In genomic region chr18:24220318-24220688, GRCh38 we compare ENCODE assay signal across 2 cellular contexts.
TF ChIP-seq lines count a peak whose summit lies in the region.

No MANE protein-coding gene starts in this region.

TF ChIP-seq in GM23338, 12 proteins besides CTCF, POLR2A, EP300 and RAD21 (continued from another document):
- TF ChIP-seq, protein P1, sequence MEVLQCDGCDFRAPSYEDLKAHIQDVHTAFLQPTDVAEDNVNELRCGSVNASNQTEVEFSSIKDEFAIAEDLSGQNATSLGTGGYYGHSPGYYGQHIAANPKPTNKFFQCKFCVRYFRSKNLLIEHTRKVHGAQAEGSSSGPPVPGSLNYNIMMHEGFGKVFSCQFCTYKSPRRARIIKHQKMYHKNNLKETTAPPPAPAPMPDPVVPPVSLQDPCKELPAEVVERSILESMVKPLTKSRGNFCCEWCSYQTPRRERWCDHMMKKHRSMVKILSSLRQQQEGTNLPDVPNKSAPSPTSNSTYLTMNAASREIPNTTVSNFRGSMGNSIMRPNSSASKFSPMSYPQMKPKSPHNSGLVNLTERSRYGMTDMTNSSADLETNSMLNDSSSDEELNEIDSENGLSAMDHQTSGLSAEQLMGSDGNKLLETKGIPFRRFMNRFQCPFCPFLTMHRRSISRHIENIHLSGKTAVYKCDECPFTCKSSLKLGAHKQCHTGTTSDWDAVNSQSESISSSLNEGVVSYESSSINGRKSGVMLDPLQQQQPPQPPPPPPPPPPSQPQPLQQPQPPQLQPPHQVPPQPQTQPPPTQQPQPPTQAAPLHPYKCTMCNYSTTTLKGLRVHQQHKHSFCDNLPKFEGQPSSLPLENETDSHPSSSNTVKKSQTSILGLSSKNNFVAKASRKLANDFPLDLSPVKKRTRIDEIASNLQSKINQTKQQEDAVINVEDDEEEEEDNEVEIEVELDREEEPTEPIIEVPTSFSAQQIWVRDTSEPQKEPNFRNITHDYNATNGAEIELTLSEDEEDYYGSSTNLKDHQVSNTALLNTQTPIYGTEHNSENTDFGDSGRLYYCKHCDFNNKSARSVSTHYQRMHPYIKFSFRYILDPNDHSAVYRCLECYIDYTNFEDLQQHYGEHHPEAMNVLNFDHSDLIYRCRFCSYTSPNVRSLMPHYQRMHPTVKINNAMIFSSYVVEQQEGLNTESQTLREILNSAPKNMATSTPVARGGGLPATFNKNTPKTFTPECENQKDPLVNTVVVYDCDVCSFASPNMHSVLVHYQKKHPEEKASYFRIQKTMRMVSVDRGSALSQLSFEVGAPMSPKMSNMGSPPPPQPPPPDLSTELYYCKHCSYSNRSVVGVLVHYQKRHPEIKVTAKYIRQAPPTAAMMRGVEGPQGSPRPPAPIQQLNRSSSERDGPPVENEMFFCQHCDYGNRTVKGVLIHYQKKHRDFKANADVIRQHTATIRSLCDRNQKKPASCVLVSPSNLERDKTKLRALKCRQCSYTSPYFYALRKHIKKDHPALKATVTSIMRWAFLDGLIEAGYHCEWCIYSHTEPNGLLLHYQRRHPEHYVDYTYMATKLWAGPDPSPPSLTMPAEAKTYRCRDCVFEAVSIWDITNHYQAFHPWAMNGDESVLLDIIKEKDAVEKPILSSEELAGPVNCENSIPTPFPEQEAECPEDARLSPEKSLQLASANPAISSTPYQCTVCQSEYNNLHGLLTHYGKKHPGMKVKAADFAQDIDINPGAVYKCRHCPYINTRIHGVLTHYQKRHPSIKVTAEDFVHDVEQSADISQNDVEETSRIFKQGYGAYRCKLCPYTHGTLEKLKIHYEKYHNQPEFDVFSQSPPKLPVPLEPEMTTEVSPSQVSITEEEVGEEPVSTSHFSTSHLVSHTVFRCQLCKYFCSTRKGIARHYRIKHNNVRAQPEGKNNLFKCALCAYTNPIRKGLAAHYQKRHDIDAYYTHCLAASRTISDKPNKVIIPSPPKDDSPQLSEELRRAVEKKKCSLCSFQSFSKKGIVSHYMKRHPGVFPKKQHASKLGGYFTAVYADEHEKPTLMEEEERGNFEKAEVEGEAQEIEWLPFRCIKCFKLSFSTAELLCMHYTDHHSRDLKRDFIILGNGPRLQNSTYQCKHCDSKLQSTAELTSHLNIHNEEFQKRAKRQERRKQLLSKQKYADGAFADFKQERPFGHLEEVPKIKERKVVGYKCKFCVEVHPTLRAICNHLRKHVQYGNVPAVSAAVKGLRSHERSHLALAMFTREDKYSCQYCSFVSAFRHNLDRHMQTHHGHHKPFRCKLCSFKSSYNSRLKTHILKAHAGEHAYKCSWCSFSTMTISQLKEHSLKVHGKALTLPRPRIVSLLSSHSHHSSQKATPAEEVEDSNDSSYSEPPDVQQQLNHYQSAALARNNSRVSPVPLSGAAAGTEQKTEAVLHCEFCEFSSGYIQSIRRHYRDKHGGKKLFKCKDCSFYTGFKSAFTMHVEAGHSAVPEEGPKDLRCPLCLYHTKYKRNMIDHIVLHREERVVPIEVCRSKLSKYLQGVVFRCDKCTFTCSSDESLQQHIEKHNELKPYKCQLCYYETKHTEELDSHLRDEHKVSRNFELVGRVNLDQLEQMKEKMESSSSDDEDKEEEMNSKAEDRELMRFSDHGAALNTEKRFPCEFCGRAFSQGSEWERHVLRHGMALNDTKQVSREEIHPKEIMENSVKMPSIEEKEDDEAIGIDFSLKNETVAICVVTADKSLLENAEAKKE (CRISPR knock-in tag; IDR thresholded peaks at IDR 0.05): no peak
- TF ChIP-seq STAT1 (IDR thresholded peaks at IDR 0.05; ENCODE audit: unreplicated experiment): no peak
- no peak for TF ChIP-seq ZNF114 (CRISPR knock-in tag; IDR thresholded peaks at IDR 0.05)
- TF ChIP-seq EZH2phosphoT487 (IDR thresholded peaks at IDR 0.05; ENCODE audit: unreplicated experiment): no peak
- TF ChIP-seq, protein P2, sequence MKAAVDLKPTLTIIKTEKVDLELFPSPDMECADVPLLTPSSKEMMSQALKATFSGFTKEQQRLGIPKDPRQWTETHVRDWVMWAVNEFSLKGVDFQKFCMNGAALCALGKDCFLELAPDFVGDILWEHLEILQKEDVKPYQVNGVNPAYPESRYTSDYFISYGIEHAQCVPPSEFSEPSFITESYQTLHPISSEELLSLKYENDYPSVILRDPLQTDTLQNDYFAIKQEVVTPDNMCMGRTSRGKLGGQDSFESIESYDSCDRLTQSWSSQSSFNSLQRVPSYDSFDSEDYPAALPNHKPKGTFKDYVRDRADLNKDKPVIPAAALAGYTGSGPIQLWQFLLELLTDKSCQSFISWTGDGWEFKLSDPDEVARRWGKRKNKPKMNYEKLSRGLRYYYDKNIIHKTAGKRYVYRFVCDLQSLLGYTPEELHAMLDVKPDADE (IDR thresholded peaks at IDR 0.05): no peak
- no peak for TF ChIP-seq EZH2 (IDR thresholded peaks at IDR 0.05; ENCODE audit: low read depth, unreplicated experiment)
- TF ChIP-seq ZNF331 (CRISPR knock-in tag; IDR thresholded peaks at IDR 0.05; ENCODE audit: low read depth): no peak
- no peak for TF ChIP-seq POLR2AphosphoS5 (IDR thresholded peaks at IDR 0.05; ENCODE audit: low read depth)
- TF ChIP-seq CREB1 (CRISPR knock-in tag; IDR thresholded peaks at IDR 0.05; ENCODE audit: low read depth): no peak
- TF ChIP-seq JUNB (IDR thresholded peaks at IDR 0.05; ENCODE audit: unreplicated experiment): no peak

TF ChIP-seq in WTC11, 78 proteins besides CTCF, POLR2A, EP300 and RAD21 (continued from another document):
- TF ChIP-seq, protein P3, sequence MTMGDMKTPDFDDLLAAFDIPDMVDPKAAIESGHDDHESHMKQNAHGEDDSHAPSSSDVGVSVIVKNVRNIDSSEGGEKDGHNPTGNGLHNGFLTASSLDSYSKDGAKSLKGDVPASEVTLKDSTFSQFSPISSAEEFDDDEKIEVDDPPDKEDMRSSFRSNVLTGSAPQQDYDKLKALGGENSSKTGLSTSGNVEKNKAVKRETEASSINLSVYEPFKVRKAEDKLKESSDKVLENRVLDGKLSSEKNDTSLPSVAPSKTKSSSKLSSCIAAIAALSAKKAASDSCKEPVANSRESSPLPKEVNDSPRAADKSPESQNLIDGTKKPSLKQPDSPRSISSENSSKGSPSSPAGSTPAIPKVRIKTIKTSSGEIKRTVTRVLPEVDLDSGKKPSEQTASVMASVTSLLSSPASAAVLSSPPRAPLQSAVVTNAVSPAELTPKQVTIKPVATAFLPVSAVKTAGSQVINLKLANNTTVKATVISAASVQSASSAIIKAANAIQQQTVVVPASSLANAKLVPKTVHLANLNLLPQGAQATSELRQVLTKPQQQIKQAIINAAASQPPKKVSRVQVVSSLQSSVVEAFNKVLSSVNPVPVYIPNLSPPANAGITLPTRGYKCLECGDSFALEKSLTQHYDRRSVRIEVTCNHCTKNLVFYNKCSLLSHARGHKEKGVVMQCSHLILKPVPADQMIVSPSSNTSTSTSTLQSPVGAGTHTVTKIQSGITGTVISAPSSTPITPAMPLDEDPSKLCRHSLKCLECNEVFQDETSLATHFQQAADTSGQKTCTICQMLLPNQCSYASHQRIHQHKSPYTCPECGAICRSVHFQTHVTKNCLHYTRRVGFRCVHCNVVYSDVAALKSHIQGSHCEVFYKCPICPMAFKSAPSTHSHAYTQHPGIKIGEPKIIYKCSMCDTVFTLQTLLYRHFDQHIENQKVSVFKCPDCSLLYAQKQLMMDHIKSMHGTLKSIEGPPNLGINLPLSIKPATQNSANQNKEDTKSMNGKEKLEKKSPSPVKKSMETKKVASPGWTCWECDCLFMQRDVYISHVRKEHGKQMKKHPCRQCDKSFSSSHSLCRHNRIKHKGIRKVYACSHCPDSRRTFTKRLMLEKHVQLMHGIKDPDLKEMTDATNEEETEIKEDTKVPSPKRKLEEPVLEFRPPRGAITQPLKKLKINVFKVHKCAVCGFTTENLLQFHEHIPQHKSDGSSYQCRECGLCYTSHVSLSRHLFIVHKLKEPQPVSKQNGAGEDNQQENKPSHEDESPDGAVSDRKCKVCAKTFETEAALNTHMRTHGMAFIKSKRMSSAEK (CRISPR knock-in tag; IDR thresholded peaks at IDR 0.05; ENCODE audit: borderline replicate concordance): no peak
- no peak for TF ChIP-seq OVOL2 (CRISPR knock-in tag; IDR thresholded peaks at IDR 0.05; ENCODE audit: borderline replicate concordance)
- TF ChIP-seq, protein P4, sequence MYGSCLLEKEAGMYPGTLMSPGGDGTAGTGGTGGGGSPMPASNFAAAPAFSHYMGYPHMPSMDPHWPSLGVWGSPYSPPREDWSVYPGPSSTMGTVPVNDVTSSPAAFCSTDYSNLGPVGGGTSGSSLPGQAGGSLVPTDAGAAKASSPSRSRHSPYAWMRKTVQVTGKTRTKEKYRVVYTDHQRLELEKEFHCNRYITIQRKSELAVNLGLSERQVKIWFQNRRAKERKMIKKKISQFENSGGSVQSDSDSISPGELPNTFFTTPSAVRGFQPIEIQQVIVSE (CRISPR knock-in tag; IDR thresholded peaks at IDR 0.05; ENCODE audit: borderline replicate concordance): no peak
- no peak for TF ChIP-seq NR3C1 (CRISPR knock-in tag; conservative IDR thresholded peaks at IDR 0.05; ENCODE audit: low read depth)
- no peak for TF ChIP-seq ERG (CRISPR knock-in tag; IDR thresholded peaks at IDR 0.05)
- no peak for TF ChIP-seq ZNF219 (CRISPR knock-in tag; IDR thresholded peaks at IDR 0.05; ENCODE audit: borderline replicate concordance)
- TF ChIP-seq, protein P5, sequence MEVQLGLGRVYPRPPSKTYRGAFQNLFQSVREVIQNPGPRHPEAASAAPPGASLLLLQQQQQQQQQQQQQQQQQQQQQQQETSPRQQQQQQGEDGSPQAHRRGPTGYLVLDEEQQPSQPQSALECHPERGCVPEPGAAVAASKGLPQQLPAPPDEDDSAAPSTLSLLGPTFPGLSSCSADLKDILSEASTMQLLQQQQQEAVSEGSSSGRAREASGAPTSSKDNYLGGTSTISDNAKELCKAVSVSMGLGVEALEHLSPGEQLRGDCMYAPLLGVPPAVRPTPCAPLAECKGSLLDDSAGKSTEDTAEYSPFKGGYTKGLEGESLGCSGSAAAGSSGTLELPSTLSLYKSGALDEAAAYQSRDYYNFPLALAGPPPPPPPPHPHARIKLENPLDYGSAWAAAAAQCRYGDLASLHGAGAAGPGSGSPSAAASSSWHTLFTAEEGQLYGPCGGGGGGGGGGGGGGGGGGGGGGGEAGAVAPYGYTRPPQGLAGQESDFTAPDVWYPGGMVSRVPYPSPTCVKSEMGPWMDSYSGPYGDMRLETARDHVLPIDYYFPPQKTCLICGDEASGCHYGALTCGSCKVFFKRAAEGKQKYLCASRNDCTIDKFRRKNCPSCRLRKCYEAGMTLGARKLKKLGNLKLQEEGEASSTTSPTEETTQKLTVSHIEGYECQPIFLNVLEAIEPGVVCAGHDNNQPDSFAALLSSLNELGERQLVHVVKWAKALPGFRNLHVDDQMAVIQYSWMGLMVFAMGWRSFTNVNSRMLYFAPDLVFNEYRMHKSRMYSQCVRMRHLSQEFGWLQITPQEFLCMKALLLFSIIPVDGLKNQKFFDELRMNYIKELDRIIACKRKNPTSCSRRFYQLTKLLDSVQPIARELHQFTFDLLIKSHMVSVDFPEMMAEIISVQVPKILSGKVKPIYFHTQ (CRISPR knock-in tag; IDR thresholded peaks at IDR 0.05): no peak
TF ChIP-seq in WTC11: peak in this region for 0.
